In the genomic region with DNA sequence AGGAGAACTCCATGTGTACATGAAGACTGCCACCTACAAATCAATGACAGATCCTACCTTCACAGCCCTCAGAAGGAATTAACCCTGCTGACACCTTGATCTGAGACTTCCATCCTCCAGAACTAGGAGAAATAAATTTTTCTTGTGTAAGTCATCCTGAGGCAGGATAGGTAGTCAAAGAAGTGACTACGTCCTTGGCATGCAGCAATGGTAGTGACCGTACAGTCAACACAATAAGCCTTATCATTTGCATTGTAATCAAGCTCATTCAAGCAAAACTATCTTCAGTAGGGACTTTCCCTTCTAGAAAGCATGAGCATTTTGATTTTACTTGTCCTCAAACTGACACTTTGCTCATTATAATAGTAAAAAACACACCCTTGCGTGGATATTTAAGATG, we compare ENCODE assay signal across 27 cellular contexts.
"Had no signal": no experiment of that assay in that cellular context is flagged by ENCODE, and none has a peak within 500 bp of the region (broad histone marks: within the 10 kb centered on the region; RNA-seq: fewer than 3 reads in every experiment).

No MANE protein-coding gene starts in this region.

- H3K27me3 ChIP-seq: colonic mucosa, gastrocnemius medialis, right atrium auricular region, tibial nerve, upper lobe of right lung, uterus had no signal

- H3K9me3 ChIP-seq: colonic mucosa, gastrocnemius medialis, prostate gland, right atrium auricular region, thoracic aorta, tibial nerve, upper lobe of right lung, uterus had no signal

- FAIRE-seq: keratinocyte had no signal

- ATAC-seq: gastrocnemius medialis; left lobe of liver; naive thymus-derived CD8-positive, alpha-beta T cell; sciatic nerve; stimulated activated naive CD8-positive, alpha-beta T cell treated with anti-CD3 and anti-CD28 coated beads, Interleukin-15, Interleukin-2, amounts not matched to agents 100 U/mL and 50 U/mL, for 24 hours; upper lobe of right lung had no signal

- H3K36me3 ChIP-seq: colonic mucosa, gastrocnemius medialis, prostate gland, right atrium auricular region, thoracic aorta, tibial nerve, upper lobe of right lung, uterus had no signal

- H3K4me1 ChIP-seq: colonic mucosa, gastrocnemius medialis, prostate gland, right atrium auricular region, tibial nerve, upper lobe of right lung, uterus had no signal

- DNase-seq: colonic mucosa; effector CD8-positive, alpha-beta T cell; endodermal cell; erythroblast; gastrocnemius medialis; head of caudate nucleus; mesenchymal stem cell; naive thymus-derived CD8-positive, alpha-beta T cell; nephron progenitor cell; nucleus accumbens; stimulated activated CD4-positive, alpha-beta T cell treated with anti-CD3 and anti-CD28 coated beads, Interleukin-12 subunit alpha, Interleukin-12 subunit beta, amount 100 ng/mL, for 4 hours; stimulated activated CD4-positive, alpha-beta T cell treated with anti-CD3 and anti-CD28 coated beads, Interleukin-1b, Interleukin-23, amount 100 ng/mL, for 48 hours; stimulated activated CD4-positive, alpha-beta T cell treated with anti-CD3 and anti-CD28 coated beads, Interleukin-4, amount 100 ng/mL, for 1 hour; stimulated activated CD8-positive, alpha-beta memory T cell treated with anti-CD3 and anti-CD28 coated beads, Interleukin-4, amount 100 ng/mL, for 48 hours; stimulated activated naive CD8-positive, alpha-beta T cell treated with anti-CD3 and anti-CD28 coated beads, Interleukin-15, Interleukin-2, amounts not matched to agents 100 U/mL and 50 U/mL, for 24 hours; substantia nigra; upper lobe of right lung; uterus had no signal

- H3K4me2 ChIP-seq: smooth muscle cell had no signal

- H3K4me3 ChIP-seq: colonic mucosa, gastrocnemius medialis, lung, prostate gland, right atrium auricular region, smooth muscle cell, thoracic aorta, tibial nerve, upper lobe of right lung, uterus had no signal

- H3K27ac ChIP-seq: colonic mucosa, gastrocnemius medialis, prostate gland, right atrium auricular region, thoracic aorta, tibial nerve, upper lobe of right lung, uterus had no signal
